Comparison of ENCODE assay signal across 16 cellular contexts in the genomic region with DNA sequence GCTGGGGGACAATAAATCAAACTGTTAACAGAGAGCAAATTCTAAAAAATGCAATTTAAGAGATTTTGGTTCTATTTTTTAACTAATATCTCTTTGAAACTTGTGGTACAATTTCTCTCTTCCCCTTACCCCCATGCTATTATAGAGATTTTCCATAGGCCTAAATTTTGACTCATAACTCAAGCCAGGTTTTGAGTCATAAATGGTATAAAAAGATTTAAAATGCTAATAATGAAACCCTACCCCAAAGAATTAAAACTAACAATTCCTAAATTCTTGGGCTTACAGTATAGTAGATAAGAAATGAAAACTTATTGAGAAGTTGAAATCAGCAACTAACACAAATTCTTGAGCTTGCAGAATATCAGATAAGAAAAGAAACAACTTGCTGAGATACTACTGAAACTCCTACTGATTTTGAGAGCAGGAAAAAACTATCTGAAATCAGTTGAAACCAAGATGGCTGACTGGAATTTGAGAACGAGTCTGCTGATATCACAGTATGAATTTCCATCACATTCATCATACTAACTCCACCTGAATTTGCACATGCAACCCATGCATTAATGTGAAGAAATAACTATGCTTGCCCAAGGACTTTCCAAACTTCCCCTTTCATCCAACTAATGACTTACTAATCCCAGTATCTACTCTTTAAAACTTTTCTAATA. TPM values are rescaled to one million over a fixed set of nuclear protein-coding genes. Genes with fewer than 3 reads are reported as not detected.
DNase-seq lines count a peak whose midpoint lies in the region; ATAC-seq and TF ChIP-seq lines count a peak whose summit lies in the region.
"Had no signal": no experiment of that assay in that cellular context is flagged by ENCODE, and none has a peak within 500 bp of the region (broad histone marks: within the 10 kb centered on the region; RNA-seq: fewer than 3 reads in every experiment).

No MANE protein-coding gene starts in this region.

- TF ChIP-seq CTCF in BE2C (IDR thresholded peaks at IDR 0.05; ENCODE audit: low read depth, low read length) = no peak

- H3K9me3 Mint-ChIP-seq in activated T-cell treated with anti-CD3 and anti-CD28 coated beads, Interleukin-2, amount 50 U/mL, for 24 hours = no peaks in the 10 kb centered on the region
- H3K9me3 Mint-ChIP-seq in stimulated activated memory B cell treated with anti-CD40 and anti-IgM and Interleukin-4, amounts not matched to agents 10 μg/mL and 1 μg/mL and 100 μg/mL, for 72 hours = no peaks in the 10 kb centered on the region

- H3K27me3 ChIP-seq in H7 (ENCODE audit: control insufficient read depth, insufficient read depth, low read length) (no peaks in the 10 kb centered on the region), BE2C (no peaks in the 10 kb centered on the region)
- H3K27me3 ChIP-seq: heart left ventricle, SJCRH30 had no signal

- ATAC-seq in GM21825 (IDR thresholded peaks at IDR 0.05; ENCODE audit: unreplicated experiment) = peak; percentile 60
- peak; percentile 77 for ATAC-seq in HG03175 (IDR thresholded peaks at IDR 0.05; ENCODE audit: unreplicated experiment)
- ATAC-seq in stimulated activated memory B cell treated with anti-CD40 and anti-IgM and Interleukin-4, amounts not matched to agents 10 μg/mL and 1 μg/mL and 100 μg/mL, for 72 hours = peak; percentile 74
- ATAC-seq: A549, heart left ventricle had no signal

- peaks cover 11% of the 10 kb centered on the region for H3K4me1 Mint-ChIP-seq in activated T-cell treated with anti-CD3 and anti-CD28 coated beads, Interleukin-2, amount 50 U/mL, for 24 hours (ENCODE audit: low read depth)
- H3K4me1 Mint-ChIP-seq in stimulated activated memory B cell treated with anti-CD40 and anti-IgM and Interleukin-4, amounts not matched to agents 10 μg/mL and 1 μg/mL and 100 μg/mL, for 72 hours = peaks cover 9% of the 10 kb centered on the region

- H3K27me3 Mint-ChIP-seq in activated T-cell treated with anti-CD3 and anti-CD28 coated beads, Interleukin-2, amount 50 U/mL, for 24 hours = no peaks in the 10 kb centered on the region
- H3K27me3 Mint-ChIP-seq in stimulated activated memory B cell treated with anti-CD40 and anti-IgM and Interleukin-4, amounts not matched to agents 10 μg/mL and 1 μg/mL and 100 μg/mL, for 72 hours = no peaks in the 10 kb centered on the region

- peaks cover 81% of the 10 kb centered on the region for H3K36me3 Mint-ChIP-seq in activated T-cell treated with anti-CD3 and anti-CD28 coated beads, Interleukin-2, amount 50 U/mL, for 24 hours (ENCODE audit: low read depth)
- H3K36me3 Mint-ChIP-seq in stimulated activated memory B cell treated with anti-CD40 and anti-IgM and Interleukin-4, amounts not matched to agents 10 μg/mL and 1 μg/mL and 100 μg/mL, for 72 hours = peaks cover 63% of the 10 kb centered on the region

- H3K4me3 ChIP-seq in H7 (ENCODE audit: insufficient read depth, low read depth, low read length) (no peak overlapping the region), BE2C (ENCODE audit: low read depth, low read length) (no peak overlapping the region)
- H3K4me3 ChIP-seq: A549, heart left ventricle, lung, SJCRH30 had no signal

- no peak overlapping the region for H3K4me3 Mint-ChIP-seq in activated T-cell treated with anti-CD3 and anti-CD28 coated beads, Interleukin-2, amount 50 U/mL, for 24 hours
- peak overlapping the region; percentile 24 for H3K4me3 Mint-ChIP-seq in stimulated activated memory B cell treated with anti-CD40 and anti-IgM and Interleukin-4, amounts not matched to agents 10 μg/mL and 1 μg/mL and 100 μg/mL, for 72 hours

- DNase-seq in activated T-cell treated with anti-CD3 and anti-CD28 coated beads, Interleukin-2, amount 50 U/mL, for 24 hours = no peak
- DNase-seq in activated T-cell treated with anti-CD3 and anti-CD28 coated beads, Interleukin-2, amount 50 U/mL, for 1 hour = no peak
- DNase-seq in H7 (no peak), NOMO-1 treated with DMSO at 0.1 percent for 48 hours (lab: John Stamatoyannopoulos, UW; ENCODE audit: unreplicated experiment) (no peak), BE2C (no peak)
- DNase-seq: DMS153; heart left ventricle; NCI-H1048; NCI-H82; SJCRH30; stimulated activated CD4-positive, alpha-beta T cell treated with anti-CD3 and anti-CD28 coated beads, Interleukin-2, amount 100 ng/mL, for 48 hours had no signal

- H3K4me1 ChIP-seq in BE2C = no peaks in the 10 kb centered on the region
- H3K4me1 ChIP-seq: A549, SJCRH30 had no signal

- H3K27ac Mint-ChIP-seq in activated T-cell treated with anti-CD3 and anti-CD28 coated beads, Interleukin-2, amount 50 U/mL, for 24 hours = peak overlapping the region; percentile 84
- peak overlapping the region; percentile 69 for H3K27ac Mint-ChIP-seq in stimulated activated memory B cell treated with anti-CD40 and anti-IgM and Interleukin-4, amounts not matched to agents 10 μg/mL and 1 μg/mL and 100 μg/mL, for 72 hours

- H3K36me3 ChIP-seq in H7 (replicated peaks; ENCODE audit: control insufficient read depth, insufficient read depth, low read length) (no peaks in the 10 kb centered on the region), BE2C (peaks cover 5% of the 10 kb centered on the region; the same call in 1 of the 2 replicates)

- H3K9me3 ChIP-seq in BE2C = no peaks in the 10 kb centered on the region
- H3K9me3 ChIP-seq: A549, heart left ventricle, SJCRH30 had no signal

RNA-seq across cellular contexts. Expression of a gene that starts 36.4 kb away (rescaled TPM):
- 36.2 and 58.3 TPM in 2 replicates for total RNA-seq in H7 (2014; rRNA removed; shearing (Covaris generic))
- polyA plus RNA-seq in BE2C (2012; ENCODE audit: insufficient read depth, insufficient read length, low read depth) = 33.2 TPM
